ENCODE assay signal across 2 cellular contexts in genomic region chr19:45685045-45685444, GRCh38. TPM values are rescaled to one million over a fixed set of nuclear protein-coding genes. Genes with fewer than 3 reads are reported as not detected.
"Had no signal": no experiment of that assay in that cellular context is flagged by ENCODE, and none has a peak within 500 bp of the region (broad histone marks: within the 10 kb centered on the region; RNA-seq: fewer than 3 reads in every experiment).

No MANE protein-coding gene starts in this region.

RNA-seq across cellular contexts. Expression of gene GIPR, which starts 17.0 kb away (rescaled TPM):
- total RNA-seq: cerebellum had no signal
- polyA plus RNA-seq: aorta had no signal
